Comparison of ENCODE assay signal across 14 cellular contexts in genomic region chr2:222978850-222979249, GRCh38.
DNase-seq lines count a peak whose midpoint lies in the region; ATAC-seq and TF ChIP-seq lines count a peak whose summit lies in the region.
"Had no signal": no experiment of that assay in that cellular context is flagged by ENCODE, and none has a peak within 500 bp of the region (broad histone marks: within the 10 kb centered on the region; RNA-seq: fewer than 3 reads in every experiment).

No MANE protein-coding gene starts in this region.

- H3K4me3 Mint-ChIP-seq in WTC11: no peak overlapping the region
- H3K4me3 Mint-ChIP-seq in osteocyte (ENCODE audit: unreplicated experiment): no peak overlapping the region
- H3K4me3 Mint-ChIP-seq: CD4-positive, CD25-positive, alpha-beta regulatory T cell; H9; IgD-negative memory B cell had no signal

- DNase-seq in AG10803 (ENCODE audit: low read depth) (peak; percentile 18), WTC11 (ENCODE audit: low spot score) (no peak), kidney tubule cell (ENCODE audit: low spot score) (peak; percentile 51), osteocyte (ENCODE audit: extremely low spot score, unreplicated experiment) (peak; percentile 2), MG63 (no peak), GOT3 (lab: John Stamatoyannopoulos, UW) (no peak)
- DNase-seq in activated naive CD4-positive, alpha-beta T cell (lab: John Stamatoyannopoulos, UW): no peak
- DNase-seq: CD4-positive, CD25-positive, alpha-beta regulatory T cell; DMS 273 treated with DMSO at 0.1 percent for 48 hours; GM23248; H9 had no signal

- H3K27me3 Mint-ChIP-seq in WTC11 (ENCODE audit: low read depth): peaks cover 11% of the 10 kb centered on the region
- no peaks in the 10 kb centered on the region for H3K27me3 Mint-ChIP-seq in osteocyte (ENCODE audit: unreplicated experiment)

- H3K36me3 Mint-ChIP-seq in WTC11 (peaks cover 13% of the 10 kb centered on the region), osteocyte (ENCODE audit: unreplicated experiment) (no peaks in the 10 kb centered on the region)
- H3K36me3 Mint-ChIP-seq: CD4-positive, CD25-positive, alpha-beta regulatory T cell; IgD-negative memory B cell had no signal

- H3K9me3 Mint-ChIP-seq in WTC11 (peaks cover 12% of the 10 kb centered on the region), osteocyte (ENCODE audit: unreplicated experiment) (peaks cover 5% of the 10 kb centered on the region)
- H3K9me3 Mint-ChIP-seq: CD4-positive, CD25-positive, alpha-beta regulatory T cell; IgD-negative memory B cell had no signal

- H3K4me1 Mint-ChIP-seq in WTC11 (peaks cover 30% of the 10 kb centered on the region), osteocyte (ENCODE audit: unreplicated experiment) (peaks cover 45% of the 10 kb centered on the region)

- ATAC-seq in WTC11: 0 out of 2 replicates have a peak, but pooled peaks have one; percentile 22
- ATAC-seq: GM12878 had no signal

- H3K4me3 ChIP-seq in AG10803 (ENCODE audit: low read length): no peak overlapping the region
- no peak overlapping the region for H3K4me3 ChIP-seq in MG63
- H3K4me3 ChIP-seq: BLaER1 treated with 17β-estradiol and CSF1 and Interleukin-3, amounts not matched to agents 10 nM and 100 nM; GM12878; GM23248 had no signal

- no peak overlapping the region for H3K27ac Mint-ChIP-seq in WTC11
- H3K27ac Mint-ChIP-seq in osteocyte (ENCODE audit: unreplicated experiment): peak overlapping the region; percentile 69
- H3K27ac Mint-ChIP-seq: CD4-positive, CD25-positive, alpha-beta regulatory T cell; H9; IgD-negative memory B cell had no signal

- H3K27me3 ChIP-seq in MG63: no peaks in the 10 kb centered on the region

- CTCF ChIA-PET in WTC11 (lab: Charles Lee): no interaction called here

- POLR2A ChIA-PET in WTC11 (lab: Charles Lee): no interaction called here

- peaks cover 4% of the 10 kb centered on the region for H3K9me3 ChIP-seq in MG63

- TF ChIP-seq CTCF in AG10803 (conservative IDR thresholded peaks at IDR 0.05; ENCODE audit: low read length): no peak
- TF ChIP-seq CTCF in WTC11 (IDR thresholded peaks at IDR 0.05): no peak
- no peak for TF ChIP-seq CTCF in osteocyte (IDR thresholded peaks at IDR 0.05)

- no peaks in the 10 kb centered on the region for H3K36me3 ChIP-seq in MG63
- H3K36me3 ChIP-seq: BLaER1 treated with 17β-estradiol and CSF1 and Interleukin-3, amounts not matched to agents 10 nM and 100 nM had no signal

TF ChIP-seq in WTC11, 78 proteins besides CTCF, POLR2A, EP300 and RAD21:
- TF ChIP-seq EMX1 (CRISPR knock-in tag; IDR thresholded peaks at IDR 0.05): no peak
- TF ChIP-seq, protein P1, sequence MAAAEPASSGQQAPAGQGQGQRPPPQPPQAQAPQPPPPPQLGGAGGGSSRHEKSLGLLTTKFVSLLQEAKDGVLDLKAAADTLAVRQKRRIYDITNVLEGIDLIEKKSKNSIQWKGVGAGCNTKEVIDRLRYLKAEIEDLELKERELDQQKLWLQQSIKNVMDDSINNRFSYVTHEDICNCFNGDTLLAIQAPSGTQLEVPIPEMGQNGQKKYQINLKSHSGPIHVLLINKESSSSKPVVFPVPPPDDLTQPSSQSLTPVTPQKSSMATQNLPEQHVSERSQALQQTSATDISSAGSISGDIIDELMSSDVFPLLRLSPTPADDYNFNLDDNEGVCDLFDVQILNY (CRISPR knock-in tag; IDR thresholded peaks at IDR 0.05): no peak
- no peak for TF ChIP-seq GRHL2 (CRISPR knock-in tag; IDR thresholded peaks at IDR 0.05; ENCODE audit: insufficient replicate concordance, severe bottlenecking)
- TF ChIP-seq GABPB1 (CRISPR knock-in tag; IDR thresholded peaks at IDR 0.05): no peak
- no peak for TF ChIP-seq RORB (CRISPR knock-in tag; IDR thresholded peaks at IDR 0.05)
- no peak for TF ChIP-seq AFF4 (CRISPR knock-in tag; IDR thresholded peaks at IDR 0.05; ENCODE audit: borderline replicate concordance)
- TF ChIP-seq, protein P2, sequence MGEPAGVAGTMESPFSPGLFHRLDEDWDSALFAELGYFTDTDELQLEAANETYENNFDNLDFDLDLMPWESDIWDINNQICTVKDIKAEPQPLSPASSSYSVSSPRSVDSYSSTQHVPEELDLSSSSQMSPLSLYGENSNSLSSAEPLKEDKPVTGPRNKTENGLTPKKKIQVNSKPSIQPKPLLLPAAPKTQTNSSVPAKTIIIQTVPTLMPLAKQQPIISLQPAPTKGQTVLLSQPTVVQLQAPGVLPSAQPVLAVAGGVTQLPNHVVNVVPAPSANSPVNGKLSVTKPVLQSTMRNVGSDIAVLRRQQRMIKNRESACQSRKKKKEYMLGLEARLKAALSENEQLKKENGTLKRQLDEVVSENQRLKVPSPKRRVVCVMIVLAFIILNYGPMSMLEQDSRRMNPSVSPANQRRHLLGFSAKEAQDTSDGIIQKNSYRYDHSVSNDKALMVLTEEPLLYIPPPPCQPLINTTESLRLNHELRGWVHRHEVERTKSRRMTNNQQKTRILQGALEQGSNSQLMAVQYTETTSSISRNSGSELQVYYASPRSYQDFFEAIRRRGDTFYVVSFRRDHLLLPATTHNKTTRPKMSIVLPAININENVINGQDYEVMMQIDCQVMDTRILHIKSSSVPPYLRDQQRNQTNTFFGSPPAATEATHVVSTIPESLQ (CRISPR knock-in tag; IDR thresholded peaks at IDR 0.05): no peak
- TF ChIP-seq CBFB (CRISPR knock-in tag; IDR thresholded peaks at IDR 0.05; ENCODE audit: low read depth): no peak
- TF ChIP-seq E2F1 (CRISPR knock-in tag; IDR thresholded peaks at IDR 0.05): no peak

Comparison
In these comparisons a context has a peak if more than half of its experiments do, and no peak if none do; other contexts are left out.
1. DNase-seq: peak in AG10803 (single experiment), kidney tubule cell (single experiment) and osteocyte (single experiment); none in WTC11 (single experiment), activated naive CD4-positive, alpha-beta T cell (0 of 4), MG63 (single experiment) and GOT3 (single experiment).